Comparison of ENCODE assay signal across 8 cellular contexts in the genomic region with DNA sequence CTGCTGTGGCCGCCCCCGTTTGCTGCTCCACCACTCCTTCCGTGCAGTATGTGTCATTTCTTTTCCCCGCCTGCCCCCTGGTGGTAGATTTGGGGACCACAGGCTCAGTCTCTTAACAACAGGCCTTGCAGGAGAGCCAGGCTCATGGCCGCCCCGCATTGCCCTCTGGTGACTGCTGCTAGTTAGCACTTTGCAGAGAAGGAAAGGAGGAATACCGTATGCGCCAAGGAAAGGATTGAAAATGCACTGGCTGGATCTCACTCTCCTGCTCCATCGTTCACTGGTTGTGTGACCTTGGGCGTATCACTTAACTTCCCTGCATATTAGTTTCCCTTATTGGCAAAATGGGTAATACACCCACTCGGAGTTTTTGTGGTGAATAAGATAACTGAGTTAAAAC. TPM values are rescaled to one million over a fixed set of nuclear protein-coding genes. Genes with fewer than 3 reads are reported as not detected.
DNase-seq lines count a peak whose midpoint lies in the region; ATAC-seq, FAIRE-seq and TF ChIP-seq lines count a peak whose summit lies in the region.

No MANE protein-coding gene starts in this region.

- no peak overlapping the region for H3K4me3 ChIP-seq in CD8-positive, alpha-beta memory T cell (ENCODE audit: low read length)
- H3K4me3 ChIP-seq in HepG2 (replicated peaks in 1 of 3; ENCODE audit: insufficient read depth in 1 of 3, low read depth in 2 of 3, low read length in 3 of 3), result no peak overlapping the region

- no peak overlapping the region for H3K4me2 ChIP-seq in HepG2 (ENCODE audit: low read depth, low read length)

- no peaks in the 10 kb centered on the region for H3K36me3 ChIP-seq in CD8-positive, alpha-beta memory T cell (ENCODE audit: insufficient read depth, low read length)
- no peaks in the 10 kb centered on the region for H3K36me3 ChIP-seq in HepG2 (replicated peaks in 1 of 2; ENCODE audit: control insufficient read depth in 1 of 2, insufficient read depth in 2 of 2, low read length in 2 of 2)

- H4K20me1 ChIP-seq in HepG2 (ENCODE audit: insufficient read depth, low read length), result no peaks in the 10 kb centered on the region

- ATAC-seq in GM19463 (IDR thresholded peaks at IDR 0.05; ENCODE audit: unreplicated experiment) (peak; percentile 100), HG03558 (IDR thresholded peaks at IDR 0.05; ENCODE audit: extremely low read depth, unreplicated experiment) (peak; percentile 99), HepG2 (peak; percentile 99)

- in situ Hi-C loops in HepG2 (cut with HindIII; ENCODE audit: extremely low pct_ligation_motif_present, low pct_unique_long_range_greater_than_20kb), result loop anchor here (5.0 to 10.0 kb wide), 3 partner anchors 85 to 278 kb away; no protein-coding TSS in a partner anchor

- peaks cover 25 to 30% of the 10 kb centered on the region in 2 donors for H3K27me3 Mint-ChIP-seq in CD8-positive, alpha-beta memory T cell
- peaks cover 19% of the 10 kb centered on the region for H3K27me3 Mint-ChIP-seq in chondrocyte (ENCODE audit: low read depth)

- CTCF ChIA-PET in CD8-positive, alpha-beta memory T cell (lab: Charles Lee), result interaction anchor here (0.6 to 3.0 kb wide), 14 partner anchors 9 to 297 kb away, joined by 3 to 24 read pairs (median 3); a partner anchor contains a TSS
- CTCF ChIA-PET in HepG2 (lab: Yijun Ruan, JAX; ENCODE audit: low intra/inter-chr PET ratio, low total read pairs), result interaction anchor here (0.7 to 2.5 kb wide), 8 partner anchors 63 to 294 kb away, joined by 3 to 41 read pairs (median 4); no protein-coding TSS in a partner anchor

- no peaks in the 10 kb centered on the region for H3K9me3 ChIP-seq in CD8-positive, alpha-beta memory T cell (ENCODE audit: low read length)
- H3K9me3 ChIP-seq in HepG2 (ENCODE audit: low read length), result no peaks in the 10 kb centered on the region

- no peak overlapping the region for H2AFZ ChIP-seq in HepG2 (ENCODE audit: low read length)

- TF ChIP-seq POLR2A in HepG2 (IDR thresholded peaks at IDR 0.05; ENCODE audit: insufficient read depth in 1 of 2, low read depth in 2 of 2, low read length in 2 of 2), result no peak

- peak; percentile 88 for FAIRE-seq in HepG2 (lab: Jason Lieb, UNC)

- H3K4me3 Mint-ChIP-seq in CD8-positive, alpha-beta memory T cell, result no peak overlapping the region
- H3K4me3 Mint-ChIP-seq in chondrocyte (ENCODE audit: unreplicated experiment), result no peak overlapping the region

- H3K9me3 Mint-ChIP-seq in CD8-positive, alpha-beta memory T cell, result no peaks in the 10 kb centered on the region
- peaks cover 17% of the 10 kb centered on the region for H3K9me3 Mint-ChIP-seq in chondrocyte (ENCODE audit: low read depth)

- 1% methylated on average over 11 of the region's 11 CpGs for WGBS in HepG2 (ENCODE audit: low lambda C conversion rate)

- peak; percentile 95 for TF ChIP-seq RAD21 in HepG2 (CRISPR knock-in tag; IDR thresholded peaks at IDR 0.05)

- peak; percentile 99 for TF ChIP-seq CTCF in chondrocyte (IDR thresholded peaks at IDR 0.05)
- TF ChIP-seq CTCF in HepG2 (CRISPR knock-in tag; IDR thresholded peaks at IDR 0.05), result peak; percentile 99

- intact Hi-C loops in HepG2 (cut with micrococcal nuclease; ENCODE audit: unreplicated experiment), result loop anchor here (1.0 to 2.0 kb wide), 4 partner anchors 86 to 294 kb away; no protein-coding TSS in a partner anchor

- H3K79me2 ChIP-seq in HepG2 (ENCODE audit: insufficient read depth, low read length), result no peaks in the 10 kb centered on the region

- peaks cover 5 to 13% (median 11%) of the 10 kb centered on the region in 3 donors for H3K4me1 Mint-ChIP-seq in CD8-positive, alpha-beta memory T cell
- peaks cover 7% of the 10 kb centered on the region for H3K4me1 Mint-ChIP-seq in chondrocyte (ENCODE audit: low read depth)

- peak overlapping the region in 5 of 8 donors; percentile 0 to 85 (median 23) for H3K27ac Mint-ChIP-seq in CD8-positive, alpha-beta memory T cell
- no peak overlapping the region for H3K27ac Mint-ChIP-seq in chondrocyte (ENCODE audit: unreplicated experiment)

- no TSS peak for BruUV-seq in HepG2 (replicated peaks; lab: Mats Ljungman, UMichigan)

- POLR2A ChIA-PET in CD8-positive, alpha-beta memory T cell (lab: Charles Lee), result no interaction called here
- POLR2A ChIA-PET in HepG2 (lab: Yijun Ruan, JAX), result no interaction called here

- TF ChIP-seq EP300 in HepG2 (IDR thresholded peaks at IDR 0.05; ENCODE audit: low read depth in 2 of 2, low read length in 2 of 2) (no peak), HepG2 (CRISPR knock-in tag; IDR thresholded peaks at IDR 0.05; ENCODE audit: borderline replicate concordance) (no peak)

- H3K27ac ChIP-seq in CD8-positive, alpha-beta memory T cell (ENCODE audit: low read depth, low read length), result no peak overlapping the region
- no peak overlapping the region for H3K27ac ChIP-seq in HepG2 (ENCODE audit: extremely low read length, insufficient read depth, low read length)

- peaks cover 0 to 6% (median 0%) of the 10 kb centered on the region in 3 donors for H3K36me3 Mint-ChIP-seq in CD8-positive, alpha-beta memory T cell
- peaks cover 9% of the 10 kb centered on the region for H3K36me3 Mint-ChIP-seq in chondrocyte (ENCODE audit: low read depth)

- no peak overlapping the region for H3K9ac ChIP-seq in HepG2 (ENCODE audit: insufficient read depth, low read depth, low read length)

- H3K27me3 ChIP-seq in CD8-positive, alpha-beta memory T cell (ENCODE audit: insufficient read depth, low read length, poor library complexity, severe bottlenecking), result peaks cover 7% of the 10 kb centered on the region
- peaks cover 0 to 17% of the 10 kb centered on the region in 2 experiments; a peak in 2 of 5 replicates for H3K27me3 ChIP-seq in HepG2 (ENCODE audit: control insufficient read depth in 1 of 2, insufficient read depth in 2 of 2, low read length in 2 of 2)

- DNase-seq in CD8-positive, alpha-beta memory T cell, result peak; percentile 87 to 96 (median 93)
- DNase-seq in NCI-H526 treated with DMSO at 0.1 percent for 48 hours (lab: John Stamatoyannopoulos, UW) (peak; percentile 80), chondrocyte (ENCODE audit: low spot score) (peak; percentile 97), HepG2 (ENCODE audit: low spot score) (peak; percentile 87)
- peak; percentile 91 to 99 for DNase-seq in activated CD4-positive, alpha-beta T cell treated with anti-CD3 and anti-CD28 coated beads for 4 hours
- peak; percentile 94 to 98 (median 98) for DNase-seq in stimulated activated CD4-positive, alpha-beta T cell treated with anti-CD3 and anti-CD28 coated beads, TNF-alpha, amount 100 ng/mL, for 24 hours (ENCODE audit: low read depth in 3 of 3)

- H3K4me1 ChIP-seq in CD8-positive, alpha-beta memory T cell (ENCODE audit: insufficient read depth, low read length), result no peaks in the 10 kb centered on the region
- H3K4me1 ChIP-seq in HepG2 (ENCODE audit: insufficient read depth, low read length), result no peaks in the 10 kb centered on the region

TF ChIP-seq in HepG2, 621 proteins besides CTCF, POLR2A, EP300 and RAD21 (continues in another document):
- no peak for TF ChIP-seq ZNF501 (CRISPR knock-in tag; IDR thresholded peaks at IDR 0.05)
- TF ChIP-seq KLF13 (CRISPR knock-in tag; IDR thresholded peaks at IDR 0.05), result no peak
- TF ChIP-seq, protein P1, sequence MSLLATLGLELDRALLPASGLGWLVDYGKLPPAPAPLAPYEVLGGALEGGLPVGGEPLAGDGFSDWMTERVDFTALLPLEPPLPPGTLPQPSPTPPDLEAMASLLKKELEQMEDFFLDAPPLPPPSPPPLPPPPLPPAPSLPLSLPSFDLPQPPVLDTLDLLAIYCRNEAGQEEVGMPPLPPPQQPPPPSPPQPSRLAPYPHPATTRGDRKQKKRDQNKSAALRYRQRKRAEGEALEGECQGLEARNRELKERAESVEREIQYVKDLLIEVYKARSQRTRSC (CRISPR knock-in tag; IDR thresholded peaks at IDR 0.05; ENCODE audit: low read depth), result no peak
- TF ChIP-seq, protein P2, sequence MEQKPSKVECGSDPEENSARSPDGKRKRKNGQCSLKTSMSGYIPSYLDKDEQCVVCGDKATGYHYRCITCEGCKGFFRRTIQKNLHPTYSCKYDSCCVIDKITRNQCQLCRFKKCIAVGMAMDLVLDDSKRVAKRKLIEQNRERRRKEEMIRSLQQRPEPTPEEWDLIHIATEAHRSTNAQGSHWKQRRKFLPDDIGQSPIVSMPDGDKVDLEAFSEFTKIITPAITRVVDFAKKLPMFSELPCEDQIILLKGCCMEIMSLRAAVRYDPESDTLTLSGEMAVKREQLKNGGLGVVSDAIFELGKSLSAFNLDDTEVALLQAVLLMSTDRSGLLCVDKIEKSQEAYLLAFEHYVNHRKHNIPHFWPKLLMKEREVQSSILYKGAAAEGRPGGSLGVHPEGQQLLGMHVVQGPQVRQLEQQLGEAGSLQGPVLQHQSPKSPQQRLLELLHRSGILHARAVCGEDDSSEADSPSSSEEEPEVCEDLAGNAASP (CRISPR knock-in tag; IDR thresholded peaks at IDR 0.05; ENCODE audit: borderline replicate concordance), result no peak
- TF ChIP-seq RFX5 (IDR thresholded peaks at IDR 0.05; ENCODE audit: low read depth, low read length), result no peak
- no peak for TF ChIP-seq ARHGAP35 (CRISPR knock-in tag; IDR thresholded peaks at IDR 0.05; ENCODE audit: borderline replicate concordance)

RNA-seq across cellular contexts. Expression of a gene that starts 39.3 kb away (rescaled TPM):
- 1 to 10 TPM; 6.6 to 9.5 TPM for total RNA-seq in CD8-positive, alpha-beta memory T cell
- 7.6 TPM for polyA plus RNA-seq in CD8-positive, alpha-beta memory T cell
- total RNA-seq in chondrocyte (36.0 to 71.6 TPM (median 40.2 TPM) in 3 replicates), HepG2 (2016; rRNA removed; fragmentation: Illumina TruSeq; extraction: Trizol) (6.4 and 8.1 TPM in 2 replicates)
- total RNA-seq in HepG2 (2016; cell fraction: cytosol; rRNA removed; fragmentation: Illumina TruSeq; extraction: Trizol; ENCODE audit: low read depth), result 3.5 and 4.5 TPM in 2 replicates
- total RNA-seq in HepG2 (2016; cell fraction: insoluble cytoplasmic fraction; rRNA removed; fragmentation: Illumina TruSeq; extraction: Trizol), result 8.4 and 8.5 TPM in 2 replicates
- total RNA-seq in HepG2 (2016; cell fraction: membrane; rRNA removed; fragmentation: Illumina TruSeq; extraction: Trizol), result 6.6 and 9.0 TPM in 2 replicates
- total RNA-seq in HepG2 (2016; cell fraction: nucleus; rRNA removed; fragmentation: Illumina TruSeq; extraction: Trizol), result 13.1 and 13.2 TPM in 2 replicates
- polyA plus RNA-seq in HepG2 (2011; rRNA removed), result 4.9 and 5.7 TPM in 2 replicates
- polyA plus RNA-seq in HepG2 (2011; cell fraction: cytosol; rRNA removed), result 3.5 and 3.6 TPM in 2 replicates
- polyA plus RNA-seq in HepG2 (2011; cell fraction: nucleus; rRNA removed), result 6.9 and 7.8 TPM in 2 replicates
- 5.2 and 6.5 TPM in 2 replicates for polyA plus RNA-seq in HepG2 (2012)
- 5.3 and 5.5 TPM in 2 replicates for polyA plus RNA-seq in HepG2 (2016; cell fraction: cytosol; fragmentation: Illumina TruSeq; extraction: Trizol; ENCODE audit: low read depth)
- polyA plus RNA-seq in HepG2 (2016; cell fraction: insoluble cytoplasmic fraction; fragmentation: Illumina TruSeq; extraction: Trizol; ENCODE audit: low read depth), result 7.7 and 8.6 TPM in 2 replicates
- 5.3 and 5.7 TPM in 2 replicates for polyA plus RNA-seq in HepG2 (2016; cell fraction: membrane; fragmentation: Illumina TruSeq; extraction: Trizol; ENCODE audit: low read depth)
- 15.5 and 16.4 TPM in 2 replicates for polyA plus RNA-seq in HepG2 (2016; cell fraction: nucleus; fragmentation: Illumina TruSeq; extraction: Trizol; ENCODE audit: insufficient read depth, low read depth)
- polyA minus RNA-seq in HepG2 (2011; rRNA and poly(A)+ RNA removed; ENCODE audit: low replicate concordance), result 5.3 and 8.0 TPM in 2 replicates
- polyA minus RNA-seq in HepG2 (2011; cell fraction: cytosol; rRNA and poly(A)+ RNA removed), result 3.1 and 4.8 TPM in 2 replicates
- 6.4 and 9.3 TPM in 2 replicates for polyA minus RNA-seq in HepG2 (2011; cell fraction: nucleus; rRNA and poly(A)+ RNA removed)
